In genomic region chr22:18076060-18076497, GRCh38 we compare ENCODE assay signal across 8 cellular contexts. TPM values are rescaled to one million over a fixed set of nuclear protein-coding genes. Genes with fewer than 3 reads are reported as not detected.
A peak's percentile ranks its signal among the peaks of the same experiment; 100 is the strongest.
DNase-seq lines count a peak whose midpoint lies in the region; ATAC-seq and TF ChIP-seq lines count a peak whose summit lies in the region.

No MANE protein-coding gene starts in this region.

- H4K8ac ChIP-seq in trophoblast cell (ENCODE audit: low read depth, low read length) = no peak overlapping the region

- in situ Hi-C loops in astrocyte of the cerebellum (cut with HindIII; ENCODE audit: low sequenced_read_pairs) = loop anchor here (5.0 kb wide), 1 partner anchor 74 kb away; no protein-coding TSS in a partner anchor

- no peak overlapping the region for H2BK5ac ChIP-seq in trophoblast cell (ENCODE audit: low read depth, low read length, poor library complexity)

- no peak overlapping the region for H3K9ac ChIP-seq in trophoblast cell (ENCODE audit: low read length)

- no peak overlapping the region for H4K91ac ChIP-seq in trophoblast cell (ENCODE audit: low read depth, low read length)

- peaks cover 1 to 6% of the 10 kb centered on the region in 2 experiments for H3K36me3 ChIP-seq in trophoblast cell (ENCODE audit: control insufficient read depth in 1 of 2, insufficient read depth in 2 of 2, low read length in 2 of 2)

- peaks cover 7% of the 10 kb centered on the region for H3K79me1 ChIP-seq in trophoblast cell (ENCODE audit: low read length)

- H2AK5ac ChIP-seq in trophoblast cell (ENCODE audit: low read length) = no peak overlapping the region

- H3K4me3 ChIP-seq in LNCaP clone FGC (ENCODE audit: low read depth, low read length) = no peak overlapping the region
- H3K4me3 ChIP-seq in astrocyte of the cerebellum (ENCODE audit: low read depth, low read length) = no peak overlapping the region
- no peak overlapping the region for H3K4me3 ChIP-seq in trophoblast cell (ENCODE audit: low read depth, low read length)

- no peak overlapping the region for H3K18ac ChIP-seq in trophoblast cell (ENCODE audit: low read length)

- no peak overlapping the region for H3K14ac ChIP-seq in trophoblast cell (ENCODE audit: low read length)

- H3K4me1 ChIP-seq in trophoblast cell (ENCODE audit: control insufficient read depth in 1 of 2, insufficient read depth in 2 of 2, low read length in 2 of 2) = peaks cover 5% of the 10 kb centered on the region in 2 experiments

- no peak overlapping the region for H3K4me2 ChIP-seq in trophoblast cell (ENCODE audit: low read length)

- no peak overlapping the region for H4K12ac ChIP-seq in trophoblast cell (ENCODE audit: low read depth, low read length)

- no peak overlapping the region for H2BK120ac ChIP-seq in trophoblast cell (ENCODE audit: insufficient read depth, low read length, poor library complexity)

- TF ChIP-seq CTCF in LNCaP clone FGC (IDR thresholded peaks at IDR 0.05; ENCODE audit: control insufficient read depth, extremely low read depth, insufficient read depth) (peak; percentile 81), astrocyte of the cerebellum (IDR thresholded peaks at IDR 0.05; ENCODE audit: low read depth, low read length, missing control alignments) (peak; percentile 75)

- no peaks in the 10 kb centered on the region for H3K27me3 ChIP-seq in trophoblast cell (ENCODE audit: insufficient read depth, low read length)

- no peak overlapping the region for H2BK12ac ChIP-seq in trophoblast cell (ENCODE audit: low read length)

- peaks cover 10% of the 10 kb centered on the region for H3K79me2 ChIP-seq in trophoblast cell (ENCODE audit: control insufficient read depth, insufficient read depth, low read length, poor library complexity)

- no peak overlapping the region for H3K27ac ChIP-seq in trophoblast cell (ENCODE audit: low read depth, low read length)

- no peaks in the 10 kb centered on the region for H3K9me3 ChIP-seq in trophoblast cell (ENCODE audit: insufficient read depth, low read depth, low read length)

- no peak overlapping the region for H3K4ac ChIP-seq in trophoblast cell (ENCODE audit: low read depth, low read length)

- DNase-seq in NCI-H1436 (lab: John Stamatoyannopoulos, UW) (peak; percentile 82), NCI-H1436 treated with DMSO at 0.1 percent for 48 hours (lab: John Stamatoyannopoulos, UW) (no peak), LNCaP clone FGC (ENCODE audit: low read depth) (peak; percentile 72), RKO (ENCODE audit: low spot score) (peak; percentile 95), astrocyte of the cerebellum (ENCODE audit: low read depth) (peak; percentile 85), left cardiac atrium (peak; percentile 64), trophoblast cell (peak; percentile 77 to 99)

- intact Hi-C loops in left cardiac atrium (cut with DNase I) = loop anchor here (1.0 to 5.0 kb wide), 6 partner anchors 75 to 334 kb away; no protein-coding TSS in a partner anchor

- no peak overlapping the region for H2AFZ ChIP-seq in trophoblast cell (ENCODE audit: insufficient read depth, low read length, poor library complexity)

- H3K23ac ChIP-seq in trophoblast cell (ENCODE audit: low read length) = no peak overlapping the region

- WGBS in trophoblast cell (ENCODE audit: extremely low coverage, insufficient coverage, insufficient read length) = no CpG with 5 or more reads among the region's 8 CpGs

- ATAC-seq in left cardiac atrium (peak; percentile 42), GM18870 (IDR thresholded peaks at IDR 0.05; ENCODE audit: unreplicated experiment) (no peak)

RNA-seq across cellular contexts. Expression of gene PEX26, which starts 1.7 kb away (rescaled TPM):
- total RNA-seq in left cardiac atrium = 10 to 100 TPM; 21.6 to 22.5 TPM
- polyA plus RNA-seq in trophoblast cell (2013) = 17.5 and 17.8 TPM in 2 replicates

RNA-seq across cellular contexts. Expression of gene TUBA8, which starts 34.5 kb away (rescaled TPM):
- total RNA-seq in left cardiac atrium = 100 to 1,000 TPM in 1 of 2 donors, 10 to 100 TPM in 1; 98.8 to 200 TPM
- 0.74 and 0.76 TPM in 2 replicates for polyA plus RNA-seq in trophoblast cell (2013)

RNA-seq across cellular contexts. Expression of gene MICAL3, which starts 51.7 kb away (rescaled TPM):
- 10 to 100 TPM; 54.7 to 80.1 TPM for total RNA-seq in left cardiac atrium
- polyA plus RNA-seq in trophoblast cell (2013) = 18.1 and 20.6 TPM in 2 replicates
